Comparison of ENCODE assay signal across 8 cellular contexts in the genomic region with DNA sequence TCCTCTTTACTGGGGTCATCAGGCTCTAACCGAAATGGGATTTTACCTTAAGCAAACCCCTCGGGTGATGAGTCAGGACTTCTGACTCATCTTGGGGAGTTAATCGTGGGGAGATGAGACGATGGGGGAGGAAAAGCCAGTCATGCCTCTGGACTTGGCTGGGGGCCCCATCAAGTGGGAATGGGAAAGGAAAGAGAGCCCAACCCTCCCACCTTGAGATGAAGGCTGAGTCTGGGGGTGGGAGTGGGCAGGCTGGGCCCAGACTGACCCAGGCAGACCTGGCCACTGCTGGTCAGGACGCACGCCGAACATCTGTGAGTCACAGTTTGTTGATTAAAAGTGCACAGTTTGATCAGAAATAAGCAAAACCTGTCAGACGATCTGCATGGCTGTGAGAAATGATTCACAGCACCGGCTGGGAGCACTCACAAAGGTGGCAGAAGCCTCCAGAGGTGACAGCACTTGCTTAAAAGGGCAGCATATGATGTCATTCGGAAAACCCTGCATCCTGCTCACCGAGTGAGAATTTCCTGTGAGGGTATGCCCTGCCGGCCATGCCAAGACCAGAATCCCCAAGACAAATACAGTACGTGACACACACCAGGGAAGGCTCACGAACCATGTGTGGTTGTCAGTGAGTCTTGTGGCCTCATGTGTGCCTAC. TPM values are rescaled to one million over a fixed set of nuclear protein-coding genes. Genes with fewer than 3 reads are reported as not detected.
A peak's percentile ranks its signal among the peaks of the same experiment; 100 is the strongest.
DNase-seq lines count a peak whose midpoint lies in the region; ATAC-seq, FAIRE-seq and TF ChIP-seq lines count a peak whose summit lies in the region.

No MANE protein-coding gene starts in this region.

- H3K4me3 ChIP-seq in K562 (no peak overlapping the region), GM23338 (no peak overlapping the region)

- H3K9ac ChIP-seq in K562 (ENCODE audit: insufficient read depth in 1 of 2, low read depth in 2 of 2, low read length in 2 of 2) = peak overlapping the region in 1 of 2 experiments; percentile 81; a peak in 2 of 4 replicates

- no peaks in the 10 kb centered on the region for H3F3A ChIP-seq in GM23338 (replicated peaks; ENCODE audit: low read depth)

- DNase-seq in GM13976 (ENCODE audit: low spot score) = peak; percentile 77
- DNase-seq in M059J (ENCODE audit: low read depth) = peak; percentile 100
- peak; percentile 77 to 85 (median 83) for DNase-seq in K562 (ENCODE audit: extremely low read depth in 1 of 4, low spot score in 3 of 4)
- DNase-seq in natural killer cell treated with Interleukin-12 subunit alpha and Interleukin-12 subunit beta and Interleukin-15 and Interleukin-18, amount 100 ng/mL, for 72 hours (ENCODE audit: low spot score) = no peak
- DNase-seq in sciatic nerve (ENCODE audit: low spot score) = no peak
- DNase-seq in GM23338 (ENCODE audit: low spot score) = no peak
- DNase-seq in NCI-H748 (lab: John Stamatoyannopoulos, UW; ENCODE audit: unreplicated experiment) = no peak

- H3K79me2 ChIP-seq in K562 (ENCODE audit: control insufficient read depth, insufficient read depth, low read length) (no peaks in the 10 kb centered on the region), GM23338 (replicated peaks; ENCODE audit: insufficient read depth) (no peaks in the 10 kb centered on the region)

- H4K20me1 ChIP-seq in K562 (replicated peaks; ENCODE audit: control insufficient read depth, insufficient read depth, low read length) (peaks cover 14% of the 10 kb centered on the region), GM23338 (replicated peaks; ENCODE audit: insufficient read depth) (no peaks in the 10 kb centered on the region)

- in situ Hi-C loops in GM13976 (cut with MboI; ENCODE audit: low sequenced_read_pairs, unreplicated experiment) (no loop called here), K562 (cut with MboI) (no loop called here)

- H3K27ac ChIP-seq in K562 (ENCODE audit: extremely low read depth, low read depth, low read length) (peak overlapping the region; percentile 70; the same call in 2 of the 3 replicates), GM23338 (ENCODE audit: low read depth) (no peak overlapping the region)

- peak; percentile 91 for FAIRE-seq in K562 (lab: Jason Lieb, UNC)

- H3K36me3 ChIP-seq in K562 (ENCODE audit: control insufficient read depth, insufficient read depth, low read length) (peaks cover 39% of the 10 kb centered on the region; the same call in 2 of the 3 replicates), GM23338 (ENCODE audit: insufficient read depth) (no peaks in the 10 kb centered on the region)

- H3K27me3 Mint-ChIP-seq in natural killer cell treated with Interleukin-12 subunit alpha and Interleukin-12 subunit beta and Interleukin-15 and Interleukin-18, amount 100 ng/mL, for 72 hours = no peaks in the 10 kb centered on the region
- H3K27me3 Mint-ChIP-seq in GM23338 (ENCODE audit: insufficient read depth, low read depth, poor library complexity) = peaks cover 9% of the 10 kb centered on the region

- no peak for TF ChIP-seq RAD21 in K562 (CRISPR knock-in tag; conservative IDR thresholded peaks at IDR 0.05 in 1 of 2, IDR thresholded peaks at IDR 0.05 in 1 of 2)

- no peak for TF ChIP-seq POLR2A in K562 (conservative IDR thresholded peaks at IDR 0.05)

- POLR2A ChIA-PET in K562 (lab: Yijun Ruan, JAX) = interaction anchor here (0.7 kb wide), 1 partner anchor 136 kb away, joined by 4 read pairs; no protein-coding TSS in a partner anchor

- H3K36me3 Mint-ChIP-seq in natural killer cell treated with Interleukin-12 subunit alpha and Interleukin-12 subunit beta and Interleukin-15 and Interleukin-18, amount 100 ng/mL, for 72 hours = no peaks in the 10 kb centered on the region
- H3K36me3 Mint-ChIP-seq in GM23338 (ENCODE audit: low read depth) = peaks cover 27% of the 10 kb centered on the region; the same call in 2 of the 3 replicates

- H3K4me2 ChIP-seq in K562 (ENCODE audit: insufficient read depth, low read length) (peak overlapping the region; percentile 48; the same call in 1 of the 2 replicates), GM23338 (no peak overlapping the region)

- H3K4me1 Mint-ChIP-seq in natural killer cell treated with Interleukin-12 subunit alpha and Interleukin-12 subunit beta and Interleukin-15 and Interleukin-18, amount 100 ng/mL, for 72 hours (ENCODE audit: low read depth in 2 of 2) = peaks cover 21 to 32% of the 10 kb centered on the region in 2 donors
- H3K4me1 Mint-ChIP-seq in GM23338 = no peaks in the 10 kb centered on the region; the same call in 2 of the 3 replicates

- TF ChIP-seq CTCF in GM13976 (IDR thresholded peaks at IDR 0.05; ENCODE audit: borderline replicate concordance, control extremely low read depth, extremely low read depth, insufficient read depth, missing control alignments) (no peak), K562 (IDR thresholded peaks at IDR 0.05 in 2 of 3, conservative IDR thresholded peaks at IDR 0.05 in 1 of 3; ENCODE audit: insufficient read depth in 2 of 3, low read depth in 1 of 3, low read length in 3 of 3) (no peak), GM23338 (conservative IDR thresholded peaks at IDR 0.05; ENCODE audit: low read depth in 2 of 2) (no peak)

- peaks cover 18% of the 10 kb centered on the region for H3K9me1 ChIP-seq in K562 (ENCODE audit: control insufficient read depth, insufficient read depth, low read length)

- H3K9me3 Mint-ChIP-seq in natural killer cell treated with Interleukin-12 subunit alpha and Interleukin-12 subunit beta and Interleukin-15 and Interleukin-18, amount 100 ng/mL, for 72 hours = no peaks in the 10 kb centered on the region
- H3K9me3 Mint-ChIP-seq in GM23338 = no peaks in the 10 kb centered on the region; the same call in 1 of the 3 replicates

- H3K27ac Mint-ChIP-seq in natural killer cell treated with Interleukin-12 subunit alpha and Interleukin-12 subunit beta and Interleukin-15 and Interleukin-18, amount 100 ng/mL, for 72 hours = peak overlapping the region; percentile 24 to 77
- H3K27ac Mint-ChIP-seq in GM23338 = no peak overlapping the region

- intact Hi-C loops in K562 (cut with micrococcal nuclease) = no loop called here
- intact Hi-C loops in sciatic nerve (cut with DNase I) = no loop called here

- CTCF ChIA-PET in K562 (lab: Yijun Ruan, JAX; ENCODE audit: low intra/inter-chr PET ratio) = no interaction called here

- H3K27me3 ChIP-seq in K562 (ENCODE audit: control insufficient read depth in 2 of 2, insufficient read depth in 2 of 2, low read length in 2 of 2) = no peaks in the 10 kb centered on the region
- no peaks in the 10 kb centered on the region for H3K27me3 ChIP-seq in GM23338 (ENCODE audit: insufficient read depth)

- no TSS peak for BruUV-seq in K562 (replicated peaks; lab: Mats Ljungman, UMichigan)

- ATAC-seq in GM21786 (IDR thresholded peaks at IDR 0.05; ENCODE audit: unreplicated experiment) (peak; percentile 83), K562 (peak; percentile 51), sciatic nerve (no peak), GM23338 (no peak)
- peak; percentile 21 to 83 for ATAC-seq in natural killer cell treated with Interleukin-12 subunit alpha and Interleukin-12 subunit beta and Interleukin-15 and Interleukin-18, amount 100 ng/mL, for 72 hours

- peaks cover 36 to 46% of the 10 kb centered on the region in 2 experiments for H3K4me1 ChIP-seq in K562 (replicated peaks in 1 of 2; ENCODE audit: control insufficient read depth in 2 of 2, insufficient read depth in 2 of 2, low read length in 2 of 2)
- no peaks in the 10 kb centered on the region for H3K4me1 ChIP-seq in GM23338 (ENCODE audit: insufficient read depth)

- WGBS in K562 (ENCODE audit: insufficient coverage, low coverage, missing lambda C conversion rate) = 38% methylated on average over 14 of the region's 14 CpGs

- H2AFZ ChIP-seq in K562 (ENCODE audit: low read depth, low read length) = no peak overlapping the region
- no peak overlapping the region for H2AFZ ChIP-seq in GM23338

- TF ChIP-seq EP300 in K562 (IDR thresholded peaks at IDR 0.05; ENCODE audit: low read length) = peak; percentile 67; the same call in 1 of the 2 replicates

- H3K9me3 ChIP-seq in K562 (replicated peaks; ENCODE audit: control insufficient read depth, insufficient read depth, low read depth, low read length) = no peaks in the 10 kb centered on the region

- peak overlapping the region; percentile 66 for H3K4me3 Mint-ChIP-seq in natural killer cell treated with Interleukin-12 subunit alpha and Interleukin-12 subunit beta and Interleukin-15 and Interleukin-18, amount 100 ng/mL, for 72 hours
- H3K4me3 Mint-ChIP-seq in GM23338 = no peak overlapping the region

- H3K9me2 ChIP-seq in GM23338 (ENCODE audit: insufficient read depth) = no peaks in the 10 kb centered on the region

TF ChIP-seq in GM23338, 12 proteins besides CTCF, POLR2A, EP300 and RAD21 (continues in another document):
- no peak for TF ChIP-seq EZH2phosphoT487 (IDR thresholded peaks at IDR 0.05; ENCODE audit: unreplicated experiment)

RNA-seq across cellular contexts. Expression of a gene that starts 50.0 kb away (rescaled TPM):
- total RNA-seq in M059J (2014; rRNA removed; shearing (Covaris generic)) = 40.4 and 44.2 TPM in 2 replicates
- 40.8 and 61.0 TPM in 2 replicates for total RNA-seq in K562 (2011; cell fraction: chromatin; rRNA removed; ENCODE audit: low replicate concordance)
- 32.4 and 33.6 TPM in 2 replicates for total RNA-seq in K562 (2011; cell fraction: nucleolus; rRNA removed)
- 35.0 and 43.8 TPM in 2 replicates for total RNA-seq in K562 (2011; cell fraction: nucleoplasm; rRNA removed)
- total RNA-seq in K562 (2014; rRNA removed) (24.5 and 28.0 TPM in 2 replicates), K562 (2014; rRNA removed; fragmentation: Illumina TruSeq; extraction: Trizol) (40.7 and 44.2 TPM in 2 replicates), K562 (2015; rRNA removed; fragmentation: Illumina TruSeq; extraction: Trizol) (39.3 and 39.5 TPM in 2 replicates), K562 (2021) (31.5 and 32.9 TPM in 2 replicates), sciatic nerve (24.2 TPM)
- polyA plus RNA-seq in K562 (2011; rRNA removed) (30.6 and 37.0 TPM in 2 replicates), K562 (2014; fragmentation: Illumina TruSeq; extraction: Trizol) (23.2 and 23.5 TPM in 2 replicates), K562 (2014; fragmentation: Nextera tagmentation; extraction: Ambion mirVana) (10 to 100 TPM in 1 of 2 experiments, 1 to 10 TPM in 1; 9.1 to 10.6 TPM), K562 (2014; rRNA removed) (18.7 and 22.3 TPM in 2 replicates), GM23338 (2016; fragmentation: Nextera tagmentation; extraction: Ambion mirVana) (5.3 and 5.8 TPM in 2 replicates)
- 19.0 and 25.4 TPM in 2 replicates for polyA plus RNA-seq in K562 (2011; cell fraction: cytosol; rRNA removed)
- 16.1 and 21.9 TPM in 2 replicates for polyA plus RNA-seq in K562 (2011; cell fraction: nucleus; rRNA removed)
- 9.9 and 15.1 TPM in 2 replicates for polyA plus RNA-seq in K562 (2012)
- polyA minus RNA-seq in K562 (2011; rRNA and poly(A)+ RNA removed) = 78.5 and 79.6 TPM in 2 replicates
- 19.4 and 29.1 TPM in 2 replicates for polyA minus RNA-seq in K562 (2011; cell fraction: cytosol; rRNA and poly(A)+ RNA removed)
- 15.5 and 23.4 TPM in 2 replicates for polyA minus RNA-seq in K562 (2011; cell fraction: nucleus; rRNA and poly(A)+ RNA removed)
- 10 to 100 TPM; 28.7 to 34.7 TPM for total RNA-seq in natural killer cell treated with Interleukin-12 subunit alpha and Interleukin-12 subunit beta and Interleukin-15 and Interleukin-18, amount 100 ng/mL, for 72 hours
- 16.8 and 22.0 TPM in 2 replicates for total RNA-seq in GM23338 (2014; rRNA removed; shearing (Covaris generic))

Comparison
In these comparisons a context has a peak if more than half of its experiments do, and no peak if none do; other contexts are left out.
1. DNase-seq: peak in GM13976 (single experiment), M059J (single experiment) and K562 (4 of 4); none in natural killer cell treated with Interleukin-12 subunit alpha and Interleukin-12 subunit beta and Interleukin-15 and Interleukin-18, amount 100 ng/mL, for 72 hours (single experiment), sciatic nerve (single experiment), GM23338 (single experiment) and NCI-H748 (single experiment).
2. ATAC-seq: peak in GM21786 (single experiment), K562 (single experiment) and natural killer cell treated with Interleukin-12 subunit alpha and Interleukin-12 subunit beta and Interleukin-15 and Interleukin-18, amount 100 ng/mL, for 72 hours (2 of 2); none in sciatic nerve (single experiment) and GM23338 (single experiment).